Comparison of ENCODE assay signal across 2 cellular contexts in the genomic region with DNA sequence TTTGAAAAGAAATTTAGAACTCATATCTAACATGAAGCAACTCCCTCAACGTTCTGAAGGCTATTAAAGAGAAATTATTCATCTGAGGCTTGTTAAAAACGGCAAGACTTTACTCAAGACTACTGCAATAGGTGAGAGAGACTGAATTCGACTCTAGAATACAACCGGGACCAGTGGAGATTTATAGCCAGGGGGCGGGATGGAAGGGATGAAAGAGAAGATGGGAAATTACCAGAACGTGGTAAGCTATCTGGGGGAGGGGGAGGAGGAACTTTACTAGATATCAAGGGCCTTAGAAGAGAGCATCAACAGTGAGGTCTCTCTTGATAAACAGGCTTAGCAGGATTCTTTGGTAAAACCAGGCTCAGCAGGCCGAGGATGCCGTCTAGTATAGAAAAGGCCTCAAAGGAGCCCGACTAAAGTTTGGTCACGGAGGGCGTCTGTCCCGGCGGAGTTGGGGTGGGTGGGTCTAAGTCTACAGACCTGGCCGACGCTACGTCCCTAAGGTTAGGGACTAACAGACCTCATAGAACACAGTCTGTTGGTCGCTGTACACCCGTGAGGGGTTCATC.
A peak's percentile ranks its signal among the peaks of the same experiment; 100 is the strongest.
TF ChIP-seq lines count a peak whose summit lies in the region.

No MANE protein-coding gene starts in this region.

TF ChIP-seq in HEK293, 187 proteins besides CTCF, POLR2A, EP300 and RAD21 (continued from another document):
- TF ChIP-seq ZNF600 (tag by site-specific recombination; IDR thresholded peaks at IDR 0.05) (0 out of 2 replicates have a peak, but pooled peaks have one; percentile 18), ZNF24 (tag by site-specific recombination; IDR thresholded peaks at IDR 0.05) (0 out of 2 replicates have a peak, but pooled peaks have one; percentile 23), OSR2 (tag by site-specific recombination; IDR thresholded peaks at IDR 0.05) (no peak), SETDB1 (IDR thresholded peaks at IDR 0.05; ENCODE audit: insufficient read length, low read length) (no peak), KLF1 (tag by site-specific recombination; IDR thresholded peaks at IDR 0.05) (peak; percentile 12; the same call in 1 of the 2 replicates), ZBTB21 (tag by site-specific recombination; IDR thresholded peaks at IDR 0.05) (0 out of 2 replicates have a peak, but pooled peaks have one; percentile 48), ZNF610 (tag by site-specific recombination; IDR thresholded peaks at IDR 0.05; ENCODE audit: borderline replicate concordance) (0 out of 2 replicates have a peak, but pooled peaks have one; percentile 19), ZFP69B (tag by site-specific recombination; IDR thresholded peaks at IDR 0.05) (0 out of 2 replicates have a peak, but pooled peaks have one; percentile 31), ZNF335 (tag by site-specific recombination; conservative IDR thresholded peaks at IDR 0.05) (peak; percentile 69), GLI4 (tag by site-specific recombination; IDR thresholded peaks at IDR 0.05) (0 out of 2 replicates have a peak, but pooled peaks have one; percentile 30), SP7 (tag by site-specific recombination; IDR thresholded peaks at IDR 0.05) (peak; percentile 31; the same call in 1 of the 2 replicates), ZNF341 (tag by site-specific recombination; IDR thresholded peaks at IDR 0.05; ENCODE audit: low read depth) (0 out of 2 replicates have a peak, but pooled peaks have one; percentile 15), ZBTB48 (tag by site-specific recombination; IDR thresholded peaks at IDR 0.05) (0 out of 2 replicates have a peak, but pooled peaks have one; percentile 43), ZBTB8A (tag by site-specific recombination; IDR thresholded peaks at IDR 0.05) (peak; percentile 4; the same call in 1 of the 2 replicates), ZNF549 (tag by site-specific recombination; IDR thresholded peaks at IDR 0.05) (no peak), ZNF157 (tag by site-specific recombination; IDR thresholded peaks at IDR 0.05) (no peak), ZNF76 (tag by site-specific recombination; IDR thresholded peaks at IDR 0.05; ENCODE audit: borderline replicate concordance, low read depth) (peak; percentile 42; the same call in 1 of the 2 replicates), SP2 (tag by site-specific recombination; IDR thresholded peaks at IDR 0.05) (peak; percentile 42), BCL11A (tag by site-specific recombination; IDR thresholded peaks at IDR 0.05; ENCODE audit: low read depth) (no peak), EGR2 (tag by site-specific recombination; IDR thresholded peaks at IDR 0.05; ENCODE audit: low read depth) (0 out of 2 replicates have a peak, but pooled peaks have one; percentile 29), KLF16 (tag by site-specific recombination; IDR thresholded peaks at IDR 0.05) (peak; percentile 53; the same call in 1 of the 2 replicates), ZNF2 (tag by site-specific recombination; IDR thresholded peaks at IDR 0.05) (peak; percentile 25; the same call in 1 of the 2 replicates), ZFP37 (tag by site-specific recombination; IDR thresholded peaks at IDR 0.05) (peak; percentile 33; the same call in 1 of the 2 replicates)
- TF ChIP-seq, protein P1, sequence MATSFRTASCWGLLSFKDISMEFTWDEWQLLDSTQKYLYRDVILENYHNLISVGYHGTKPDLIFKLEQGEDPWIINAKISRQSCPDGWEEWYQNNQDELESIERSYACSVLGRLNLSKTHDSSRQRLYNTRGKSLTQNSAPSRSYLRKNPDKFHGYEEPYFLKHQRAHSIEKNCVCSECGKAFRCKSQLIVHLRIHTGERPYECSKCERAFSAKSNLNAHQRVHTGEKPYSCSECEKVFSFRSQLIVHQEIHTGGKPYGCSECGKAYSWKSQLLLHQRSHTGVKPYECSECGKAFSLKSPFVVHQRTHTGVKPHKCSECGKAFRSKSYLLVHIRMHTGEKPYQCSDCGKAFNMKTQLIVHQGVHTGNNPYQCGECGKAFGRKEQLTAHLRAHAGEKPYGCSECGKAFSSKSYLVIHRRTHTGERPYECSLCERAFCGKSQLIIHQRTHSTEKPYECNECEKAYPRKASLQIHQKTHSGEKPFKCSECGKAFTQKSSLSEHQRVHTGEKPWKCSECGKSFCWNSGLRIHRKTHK (tag by site-specific recombination; IDR thresholded peaks at IDR 0.05), result no peak
- TF ChIP-seq, protein P2, sequence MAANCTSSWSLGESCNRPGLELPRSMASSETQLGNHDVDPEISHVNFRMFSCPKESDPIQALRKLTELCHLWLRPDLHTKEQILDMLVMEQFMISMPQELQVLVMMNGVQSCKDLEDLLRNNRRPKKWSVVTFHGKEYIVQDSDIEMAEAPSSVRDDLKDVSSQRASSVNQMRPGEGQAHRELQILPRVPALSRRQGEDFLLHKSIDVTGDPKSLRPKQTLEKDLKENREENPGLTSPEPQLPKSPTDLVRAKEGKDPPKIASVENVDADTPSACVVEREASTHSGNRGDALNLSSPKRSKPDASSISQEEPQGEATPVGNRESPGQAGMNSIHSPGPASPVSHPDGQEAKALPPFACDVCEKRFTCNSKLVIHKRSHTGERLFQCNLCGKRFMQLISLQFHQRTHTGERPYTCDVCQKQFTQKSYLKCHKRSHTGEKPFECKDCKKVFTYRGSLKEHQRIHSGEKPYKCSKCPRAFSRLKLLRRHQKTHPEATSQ (tag by site-specific recombination; IDR thresholded peaks at IDR 0.05), result 0 out of 2 replicates have a peak, but pooled peaks have one; percentile 56

TF ChIP-seq in endothelial cell of umbilical vein, 7 proteins besides CTCF, POLR2A, EP300 and RAD21 (continued from another document):
- TF ChIP-seq, protein P3, sequence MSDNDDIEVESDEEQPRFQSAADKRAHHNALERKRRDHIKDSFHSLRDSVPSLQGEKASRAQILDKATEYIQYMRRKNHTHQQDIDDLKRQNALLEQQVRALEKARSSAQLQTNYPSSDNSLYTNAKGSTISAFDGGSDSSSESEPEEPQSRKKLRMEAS (IDR thresholded peaks at IDR 0.05; ENCODE audit: insufficient read depth, insufficient read length), result no peak
- no peak for TF ChIP-seq POLR2AphosphoS5 (IDR thresholded peaks at IDR 0.05; ENCODE audit: insufficient read depth, low read depth, low read length)
- TF ChIP-seq GATA2 (IDR thresholded peaks at IDR 0.05; ENCODE audit: insufficient read depth, insufficient read length, low read depth, low read length), result no peak
- TF ChIP-seq EZH2 (IDR thresholded peaks at IDR 0.05; ENCODE audit: borderline replicate concordance, low read depth, low read length, severe bottlenecking), result no peak
- no peak for TF ChIP-seq MYC (IDR thresholded peaks at IDR 0.05; ENCODE audit: low read depth, low read length)
- no peak for TF ChIP-seq JUN (IDR thresholded peaks at IDR 0.05; ENCODE audit: borderline replicate concordance, insufficient read depth, insufficient read length, low read depth)
